In genomic region chr5:151656311-151656710, GRCh38 we compare ENCODE assay signal across 2 cellular contexts.
TF ChIP-seq lines count a peak whose summit lies in the region.

No MANE protein-coding gene starts in this region.

TF ChIP-seq in HEK293T, 16 proteins besides CTCF, POLR2A, EP300 and RAD21 (continued from another document):
- TF ChIP-seq PKNOX1 (IDR thresholded peaks at IDR 0.05) (peak; percentile 68), SP1 (IDR thresholded peaks at IDR 0.05) (no peak), ARNT (IDR thresholded peaks at IDR 0.05) (no peak)

TF ChIP-seq in K562, 482 proteins besides CTCF, POLR2A, EP300 and RAD21 (continued from another document):
- TF ChIP-seq CUX1 (CRISPR knock-in tag; IDR thresholded peaks at IDR 0.05) (peak; percentile 86; the same call in 1 of the 2 replicates), ZFX (CRISPR knock-in tag; IDR thresholded peaks at IDR 0.05) (no peak), NCOA6 (IDR thresholded peaks at IDR 0.05) (no peak), ZNF232 (CRISPR knock-in tag; IDR thresholded peaks at IDR 0.05) (no peak), PPARD (CRISPR knock-in tag; IDR thresholded peaks at IDR 0.05) (no peak), ZNF41 (CRISPR knock-in tag; conservative IDR thresholded peaks at IDR 0.05) (no peak), ETV5 (CRISPR knock-in tag; IDR thresholded peaks at IDR 0.05; ENCODE audit: low read depth) (no peak), PURB (CRISPR knock-in tag; IDR thresholded peaks at IDR 0.05; ENCODE audit: low read depth) (no peak), PBX2 (CRISPR knock-in tag; IDR thresholded peaks at IDR 0.05; ENCODE audit: low read depth) (no peak), PBX2 (tag; conservative IDR thresholded peaks at IDR 0.05; ENCODE audit: low read depth) (peak; percentile 53)
